ENCODE assay signal across 23 cellular contexts in the genomic region with DNA sequence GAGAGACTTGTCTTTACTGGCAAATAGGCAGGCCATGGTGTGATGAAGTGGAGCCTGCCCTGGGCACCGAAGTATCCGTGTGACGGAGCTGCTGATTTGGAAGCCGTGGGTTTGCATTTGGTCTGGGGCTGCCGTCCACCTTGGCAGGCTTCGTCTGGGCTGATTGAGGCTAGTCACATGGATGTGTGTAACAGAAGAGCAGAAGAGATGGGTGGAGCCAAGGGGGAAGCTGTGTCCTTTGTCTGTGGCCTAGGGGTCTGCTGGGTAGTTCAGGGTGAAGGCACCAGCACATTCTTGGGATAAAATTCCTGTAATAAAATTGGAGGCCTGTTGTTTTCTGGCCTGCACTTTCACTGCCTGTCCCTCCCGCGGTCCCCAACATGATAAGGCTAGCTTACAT.
DNase-seq lines count a peak whose midpoint lies in the region; ATAC-seq and TF ChIP-seq lines count a peak whose summit lies in the region.
"Had no signal": no experiment of that assay in that cellular context is flagged by ENCODE, and none has a peak within 500 bp of the region (broad histone marks: within the 10 kb centered on the region; RNA-seq: fewer than 3 reads in every experiment).

No MANE protein-coding gene starts in this region.

- DNase-seq in ELF-1 (ENCODE audit: low read depth, low spot score) = peak; percentile 23
- peak; percentile 5 for DNase-seq in SK-MEL-5 (ENCODE audit: low read depth, low spot score)
- DNase-seq in islet precursor cell = peak; percentile 76
- no peak for DNase-seq in stimulated activated effector memory CD8-positive, alpha-beta T cell treated with anti-CD3 and anti-CD28 coated beads, Interleukin-12 subunit alpha, Interleukin-12 subunit beta, amount 100 ng/mL, for 72 hours (ENCODE audit: low spot score in 2 of 2)
- no peak for DNase-seq in KG1 (lab: John Stamatoyannopoulos, UW)
- no peak for DNase-seq in mesothelial cell of epicardium (ENCODE audit: low spot score in 2 of 2, unreplicated experiment in 2 of 2)
- DNase-seq: Calu3; CD4-positive, alpha-beta memory T cell; DMS153; GM23248; Karpas-422; MV-4-11; NCI-H1105 treated with DMSO at 0.1 percent for 48 hours; NCI-H1694; NCI-H2081; NCI-H2171; NCI-H345; NCI-H524; NCI-H774; NK-92 treated with Interleukin-12 subunit alpha and Interleukin-12 subunit beta, amount 100 ng/mL, for 24 hours; SHP77 treated with DMSO at 0.1 percent for 48 hours had no signal

- ATAC-seq in stimulated activated effector memory CD8-positive, alpha-beta T cell treated with anti-CD3 and anti-CD28 coated beads, Interleukin-12 subunit alpha, Interleukin-12 subunit beta, amount 100 ng/mL, for 72 hours = no peak
- ATAC-seq in HG03175 (IDR thresholded peaks at IDR 0.05; ENCODE audit: unreplicated experiment) = no peak
- ATAC-seq: HCT116 had no signal

- H3K9me3 Mint-ChIP-seq in stimulated activated effector memory CD8-positive, alpha-beta T cell treated with anti-CD3 and anti-CD28 coated beads, Interleukin-12 subunit alpha, Interleukin-12 subunit beta, amount 100 ng/mL, for 72 hours = no peaks in the 10 kb centered on the region
- no peaks in the 10 kb centered on the region for H3K9me3 Mint-ChIP-seq in mesothelial cell of epicardium
- H3K9me3 Mint-ChIP-seq: CD4-positive, alpha-beta memory T cell had no signal

- no peaks in the 10 kb centered on the region for H3K27me3 Mint-ChIP-seq in mesothelial cell of epicardium (ENCODE audit: low read depth)
- H3K27me3 Mint-ChIP-seq: CD4-positive, alpha-beta memory T cell had no signal

- in situ Hi-C loops in SK-MEL-5 (cut with HindIII; ENCODE audit: low pct_unique_long_range_greater_than_20kb, low sequenced_read_pairs) = no loop called here

- H3K36me3 Mint-ChIP-seq in stimulated activated effector memory CD8-positive, alpha-beta T cell treated with anti-CD3 and anti-CD28 coated beads, Interleukin-12 subunit alpha, Interleukin-12 subunit beta, amount 100 ng/mL, for 72 hours = peaks cover 46% of the 10 kb centered on the region
- H3K36me3 Mint-ChIP-seq in mesothelial cell of epicardium = peaks cover 10% of the 10 kb centered on the region

- no peak for TF ChIP-seq CTCF in mesothelial cell of epicardium (IDR thresholded peaks at IDR 0.05; ENCODE audit: unreplicated experiment)

- peak overlapping the region; percentile 82 for H3K27ac Mint-ChIP-seq in stimulated activated effector memory CD8-positive, alpha-beta T cell treated with anti-CD3 and anti-CD28 coated beads, Interleukin-12 subunit alpha, Interleukin-12 subunit beta, amount 100 ng/mL, for 72 hours
- H3K27ac Mint-ChIP-seq in mesothelial cell of epicardium = no peak overlapping the region

- H3K4me1 Mint-ChIP-seq in stimulated activated effector memory CD8-positive, alpha-beta T cell treated with anti-CD3 and anti-CD28 coated beads, Interleukin-12 subunit alpha, Interleukin-12 subunit beta, amount 100 ng/mL, for 72 hours = no peaks in the 10 kb centered on the region
- H3K4me1 Mint-ChIP-seq in mesothelial cell of epicardium = no peaks in the 10 kb centered on the region

- no peak overlapping the region for H3K4me3 Mint-ChIP-seq in stimulated activated effector memory CD8-positive, alpha-beta T cell treated with anti-CD3 and anti-CD28 coated beads, Interleukin-12 subunit alpha, Interleukin-12 subunit beta, amount 100 ng/mL, for 72 hours
- no peak overlapping the region for H3K4me3 Mint-ChIP-seq in mesothelial cell of epicardium
- H3K4me3 Mint-ChIP-seq: CD4-positive, alpha-beta memory T cell had no signal

Comparison
In these comparisons a context has a peak if more than half of its experiments do, and no peak if none do; other contexts are left out.
1. DNase-seq: peak in ELF-1 (single experiment), SK-MEL-5 (single experiment) and islet precursor cell (single experiment); none in stimulated activated effector memory CD8-positive, alpha-beta T cell treated with anti-CD3 and anti-CD28 coated beads, Interleukin-12 subunit alpha, Interleukin-12 subunit beta, amount 100 ng/mL, for 72 hours (0 of 2), KG1 (single experiment) and mesothelial cell of epicardium (0 of 2).